ENCODE assay signal across 11 cellular contexts in genomic region chr11:46559815-46560214, GRCh38. TPM values are rescaled to one million over a fixed set of nuclear protein-coding genes. Genes with fewer than 3 reads are reported as not detected.
DNase-seq lines count a peak whose midpoint lies in the region; ATAC-seq, FAIRE-seq and TF ChIP-seq lines count a peak whose summit lies in the region.
"Had no signal": no experiment of that assay in that cellular context is flagged by ENCODE, and none has a peak within 500 bp of the region (broad histone marks: within the 10 kb centered on the region; RNA-seq: fewer than 3 reads in every experiment).

No MANE protein-coding gene starts in this region.

- in situ Hi-C loops in transverse colon (cut with MboI; ENCODE audit: low pct_ligation_motif_present in 1 of 4, low pct_unique_long_range_greater_than_20kb in 1 of 4, low sequenced_read_pairs in 3 of 4) = no loop called here

- H3K36me3 ChIP-seq in cardiac muscle cell (no peaks in the 10 kb centered on the region), right atrium auricular region (no peaks in the 10 kb centered on the region), transverse colon (no peaks in the 10 kb centered on the region), tibial artery (no peaks in the 10 kb centered on the region)
- H3K36me3 ChIP-seq: WERI-Rb-1 had no signal

- no peaks in the 10 kb centered on the region for H3K9me3 Mint-ChIP-seq in activated naive CD8-positive, alpha-beta T cell treated with anti-CD3 and anti-CD28 coated beads, Interleukin-2, amount 10 ng/mL, durations not matched to agents 7 days and 5 days
- H3K9me3 Mint-ChIP-seq in memory B cell = no peaks in the 10 kb centered on the region

- intact Hi-C loops in transverse colon (cut with DNase I; ENCODE audit: low total_unique reads) (no loop called here), tibial artery (cut with DNase I; ENCODE audit: low total_unique reads) (no loop called here)

- H3K36me3 Mint-ChIP-seq in activated naive CD8-positive, alpha-beta T cell treated with anti-CD3 and anti-CD28 coated beads, Interleukin-2, amount 10 ng/mL, durations not matched to agents 7 days and 5 days = peaks cover 9% of the 10 kb centered on the region
- peaks cover 2% of the 10 kb centered on the region for H3K36me3 Mint-ChIP-seq in memory B cell

- no peaks in the 10 kb centered on the region for H3K9me3 ChIP-seq in cardiac muscle cell (ENCODE audit: low read depth)
- no peaks in the 10 kb centered on the region for H3K9me3 ChIP-seq in right atrium auricular region
- H3K9me3 ChIP-seq in transverse colon = no peaks in the 10 kb centered on the region
- no peaks in the 10 kb centered on the region for H3K9me3 ChIP-seq in tibial artery

- peak overlapping the region; percentile 96 for H3K27ac Mint-ChIP-seq in activated naive CD8-positive, alpha-beta T cell treated with anti-CD3 and anti-CD28 coated beads, Interleukin-2, amount 10 ng/mL, durations not matched to agents 7 days and 5 days
- peak overlapping the region; percentile 88 for H3K27ac Mint-ChIP-seq in memory B cell

- WGBS in transverse colon (ENCODE audit: low coverage in 1 of 2), 2 donors = 30 to 40% methylated on average over 1 of the region's 1 CpG

- peaks cover 49% of the 10 kb centered on the region for H3K4me1 Mint-ChIP-seq in activated naive CD8-positive, alpha-beta T cell treated with anti-CD3 and anti-CD28 coated beads, Interleukin-2, amount 10 ng/mL, durations not matched to agents 7 days and 5 days
- peaks cover 33% of the 10 kb centered on the region for H3K4me1 Mint-ChIP-seq in memory B cell

- peak overlapping the region; percentile 13 for H3K27ac ChIP-seq in cardiac muscle cell
- H3K27ac ChIP-seq in right atrium auricular region = peak overlapping the region in 1 of 2 donors; percentile 46
- peak overlapping the region; percentile 71 to 86 (median 79) for H3K27ac ChIP-seq in transverse colon
- peak overlapping the region in 1 of 2 donors; percentile 48 for H3K27ac ChIP-seq in tibial artery
- H3K27ac ChIP-seq: C4-2B, WERI-Rb-1 had no signal

- peak overlapping the region; percentile 92 for H3K4me3 Mint-ChIP-seq in activated naive CD8-positive, alpha-beta T cell treated with anti-CD3 and anti-CD28 coated beads, Interleukin-2, amount 10 ng/mL, durations not matched to agents 7 days and 5 days
- peak overlapping the region; percentile 43 for H3K4me3 Mint-ChIP-seq in memory B cell

- POLR2A ChIA-PET in activated naive CD8-positive, alpha-beta T cell treated with anti-CD3 and anti-CD28 coated beads, Interleukin-2, amount 10 ng/mL, durations not matched to agents 7 days and 5 days (lab: Charles Lee) = interaction anchor here (1.2 to 2.6 kb wide), 3 partner anchors 34 to 211 kb away, joined by 4 to 24 read pairs (median 5); partner anchors contain the start of genes AMBRA1 and ARHGAP1

- H3K4me3 ChIP-seq in cardiac muscle cell (no peak overlapping the region), right atrium auricular region (no peak overlapping the region), transverse colon (peak overlapping the region in 3 of 4 donors; percentile 24 to 49 (median 31)), tibial artery (no peak overlapping the region)

- peaks cover 6% of the 10 kb centered on the region for H3K4me1 ChIP-seq in cardiac muscle cell (ENCODE audit: low read depth)
- H3K4me1 ChIP-seq in right atrium auricular region = peaks cover 0 to 34% of the 10 kb centered on the region in 2 donors
- H3K4me1 ChIP-seq in transverse colon = peaks cover 17 to 53% (median 34%) of the 10 kb centered on the region in 4 donors
- peaks cover 0 to 44% (median 16%) of the 10 kb centered on the region in 4 donors for H3K4me1 ChIP-seq in tibial artery

- no peak for TF ChIP-seq EP300 in transverse colon (IDR thresholded peaks at IDR 0.05; ENCODE audit: low read depth)

- DNase-seq in cardiac muscle cell (ENCODE audit: low read depth in 1 of 2, low spot score in 1 of 2) = no peak
- DNase-seq in right atrium auricular region (ENCODE audit: low spot score) = no peak
- DNase-seq in activated naive CD8-positive, alpha-beta T cell treated with anti-CD3 and anti-CD28 coated beads, Interleukin-2, amount 10 ng/mL, durations not matched to agents 7 days and 5 days = no peak
- DNase-seq in memory B cell (ENCODE audit: low spot score in 2 of 2) = no peak
- no peak for DNase-seq in transverse colon
- no peak for DNase-seq in tibial artery
- DNase-seq in GM12892 (ENCODE audit: insufficient read length) = no peak
- DNase-seq in DMS 273 treated with DMSO at 0.1 percent for 48 hours (lab: John Stamatoyannopoulos, UW) = no peak
- DNase-seq: stimulated activated CD4-positive, alpha-beta T cell treated with anti-CD3 and anti-CD28 coated beads, Interleukin-4, amount 100 ng/mL, for 24 hours; WERI-Rb-1 had no signal

- H3K27me3 ChIP-seq in cardiac muscle cell (no peaks in the 10 kb centered on the region), right atrium auricular region (no peaks in the 10 kb centered on the region), transverse colon (no peaks in the 10 kb centered on the region), tibial artery (no peaks in the 10 kb centered on the region)

- no peak for ATAC-seq in activated naive CD8-positive, alpha-beta T cell treated with anti-CD3 and anti-CD28 coated beads, Interleukin-2, amount 10 ng/mL, durations not matched to agents 7 days and 5 days (ENCODE audit: low read depth)
- ATAC-seq in memory B cell (ENCODE audit: low read depth) = no peak

- TF ChIP-seq POLR2A in transverse colon (IDR thresholded peaks at IDR 0.05) = no peak
- no peak for TF ChIP-seq POLR2A in GM12892 (IDR thresholded peaks at IDR 0.05; ENCODE audit: low read depth, low read length)

- no peak for FAIRE-seq in GM12892 (lab: Jason Lieb, UNC)

- TF ChIP-seq CTCF in cardiac muscle cell (IDR thresholded peaks at IDR 0.05; ENCODE audit: low read depth, low read length) (no peak), right atrium auricular region (IDR thresholded peaks at IDR 0.05) (no peak), transverse colon (IDR thresholded peaks at IDR 0.05) (no peak), tibial artery (IDR thresholded peaks at IDR 0.05) (no peak)

- H3K27me3 Mint-ChIP-seq in activated naive CD8-positive, alpha-beta T cell treated with anti-CD3 and anti-CD28 coated beads, Interleukin-2, amount 10 ng/mL, durations not matched to agents 7 days and 5 days = no peaks in the 10 kb centered on the region
- H3K27me3 Mint-ChIP-seq in memory B cell = no peaks in the 10 kb centered on the region

RNA-seq across cellular contexts. Expression of gene AMBRA1, which starts 34.0 kb away (rescaled TPM):
- total RNA-seq in cardiac muscle cell = 27.7 and 52.7 TPM in 2 replicates
- 10.5 and 12.8 TPM in 2 replicates for polyA plus RNA-seq in cardiac muscle cell
- total RNA-seq in right atrium auricular region = 10 to 100 TPM; 16.8 to 22.0 TPM
- total RNA-seq in activated naive CD8-positive, alpha-beta T cell treated with anti-CD3 and anti-CD28 coated beads, Interleukin-2, amount 10 ng/mL, durations not matched to agents 7 days and 5 days = 10 to 100 TPM; 39.1 to 40.5 TPM
- 10 to 100 TPM; 43.4 to 48.9 (median 46.3) TPM for total RNA-seq in transverse colon
- 8.9 TPM for polyA plus RNA-seq in GM12892 (2012; ENCODE audit: missing spikeins)

RNA-seq across cellular contexts. Expression of gene HARBI1, which starts 57.2 kb away (rescaled TPM):
- total RNA-seq in cardiac muscle cell = 2.2 and 3.8 TPM in 2 replicates
- 6.9 and 9.8 TPM in 2 replicates for polyA plus RNA-seq in cardiac muscle cell
- 1 to 10 TPM; 2.3 to 3.3 TPM for total RNA-seq in right atrium auricular region
- total RNA-seq in activated naive CD8-positive, alpha-beta T cell treated with anti-CD3 and anti-CD28 coated beads, Interleukin-2, amount 10 ng/mL, durations not matched to agents 7 days and 5 days = 1 to 10 TPM; 5.8 to 7.6 TPM
- total RNA-seq in transverse colon = 1 to 10 TPM in 3 of 4 donors, not detected in 1; 3.1 to 4.8 (median 3.4) TPM
- 3.5 TPM for polyA plus RNA-seq in GM12892 (2012; ENCODE audit: missing spikeins)

RNA-seq across cellular contexts. Expression of gene ATG13, which starts 57.5 kb away (rescaled TPM):
- total RNA-seq in cardiac muscle cell = 78.5 and 108 TPM in 2 replicates
- polyA plus RNA-seq in cardiac muscle cell = 56.8 and 61.9 TPM in 2 replicates
- total RNA-seq in right atrium auricular region = 10 to 100 TPM; 54.5 to 80.2 TPM
- total RNA-seq in activated naive CD8-positive, alpha-beta T cell treated with anti-CD3 and anti-CD28 coated beads, Interleukin-2, amount 10 ng/mL, durations not matched to agents 7 days and 5 days = 10 to 100 TPM; 64.1 to 70.0 TPM
- total RNA-seq in transverse colon = 100 to 1,000 TPM in 2 of 4 donors, 10 to 100 TPM in 2; 40.8 to 128 (median 112) TPM
- 17.3 TPM for polyA plus RNA-seq in GM12892 (2012; ENCODE audit: missing spikeins)

Comparison
In these comparisons a context has a peak if more than half of its experiments do, and no peak if none do; other contexts are left out.
1. H3K4me3 ChIP-seq: peak in transverse colon (3 of 4); none in cardiac muscle cell (single experiment), right atrium auricular region (0 of 2) and tibial artery (0 of 2).